Comparison of ENCODE assay signal across 15 cellular contexts in genomic region chr18:79581406-79581805, GRCh38.
"Had no signal": no experiment of that assay in that cellular context is flagged by ENCODE, and none has a peak within 500 bp of the region (broad histone marks: within the 10 kb centered on the region; RNA-seq: fewer than 3 reads in every experiment).

No MANE protein-coding gene starts in this region.

- ATAC-seq: activated CD8-positive, alpha-beta T cell treated with anti-CD3 and anti-CD28 coated beads, Interleukin-2, amount 10 ng/mL, durations not matched to agents 7 days and 5 days; foreskin keratinocyte; left lung; stimulated activated naive CD8-positive, alpha-beta T cell treated with anti-CD3 and anti-CD28 coated beads, Interleukin-15, amount 100 ng/mL, for 72 hours; T-cell had no signal

- DNase-seq: activated CD4-positive, alpha-beta T cell treated with anti-CD3 and anti-CD28 coated beads for 48 hours; activated CD8-positive, alpha-beta T cell treated with anti-CD3 and anti-CD28 coated beads, Interleukin-2, amount 10 ng/mL, durations not matched to agents 7 days and 5 days; activated naive CD8-positive, alpha-beta T cell treated with anti-CD3 and anti-CD28 coated beads for 36 hours; esophagus squamous epithelium; foreskin keratinocyte; mesendoderm; stimulated activated CD4-positive, alpha-beta T cell treated with anti-CD3 and anti-CD28 coated beads, Interleukin-4, amount 100 ng/mL, for 4 hours; stimulated activated naive CD8-positive, alpha-beta T cell treated with anti-CD3 and anti-CD28 coated beads, Interleukin-15, amount 100 ng/mL, for 72 hours had no signal

- H3K9me3 Mint-ChIP-seq: activated naive CD8-positive, alpha-beta T cell treated with anti-CD3 and anti-CD28 coated beads for 36 hours; stimulated activated naive CD8-positive, alpha-beta T cell treated with anti-CD3 and anti-CD28 coated beads, Interleukin-15, amount 100 ng/mL, for 72 hours; T-cell had no signal

- H3K4me3 Mint-ChIP-seq: activated CD8-positive, alpha-beta T cell treated with anti-CD3 and anti-CD28 coated beads, Interleukin-2, amount 10 ng/mL, durations not matched to agents 7 days and 5 days; activated naive CD8-positive, alpha-beta T cell treated with anti-CD3 and anti-CD28 coated beads for 36 hours; stimulated activated naive CD8-positive, alpha-beta T cell treated with anti-CD3 and anti-CD28 coated beads, Interleukin-15, amount 100 ng/mL, for 72 hours; T-cell had no signal

- H3K27ac Mint-ChIP-seq: activated CD8-positive, alpha-beta T cell treated with anti-CD3 and anti-CD28 coated beads, Interleukin-2, amount 10 ng/mL, durations not matched to agents 7 days and 5 days; activated naive CD8-positive, alpha-beta T cell treated with anti-CD3 and anti-CD28 coated beads for 36 hours; stimulated activated naive CD8-positive, alpha-beta T cell treated with anti-CD3 and anti-CD28 coated beads, Interleukin-15, amount 100 ng/mL, for 72 hours; T-cell had no signal

- H3K36me3 Mint-ChIP-seq: activated naive CD8-positive, alpha-beta T cell treated with anti-CD3 and anti-CD28 coated beads for 36 hours; T-cell had no signal

- H3K4me3 ChIP-seq: breast epithelium, esophagus squamous epithelium, left lung, prostate gland, SK-N-MC, thoracic aorta, uterus had no signal

- H3K27me3 Mint-ChIP-seq: activated naive CD8-positive, alpha-beta T cell treated with anti-CD3 and anti-CD28 coated beads for 36 hours; stimulated activated naive CD8-positive, alpha-beta T cell treated with anti-CD3 and anti-CD28 coated beads, Interleukin-15, amount 100 ng/mL, for 72 hours; T-cell had no signal

- H3K4me1 Mint-ChIP-seq: activated naive CD8-positive, alpha-beta T cell treated with anti-CD3 and anti-CD28 coated beads for 36 hours; stimulated activated naive CD8-positive, alpha-beta T cell treated with anti-CD3 and anti-CD28 coated beads, Interleukin-15, amount 100 ng/mL, for 72 hours had no signal
